Comparison of ENCODE assay signal across 14 cellular contexts in the genomic region with DNA sequence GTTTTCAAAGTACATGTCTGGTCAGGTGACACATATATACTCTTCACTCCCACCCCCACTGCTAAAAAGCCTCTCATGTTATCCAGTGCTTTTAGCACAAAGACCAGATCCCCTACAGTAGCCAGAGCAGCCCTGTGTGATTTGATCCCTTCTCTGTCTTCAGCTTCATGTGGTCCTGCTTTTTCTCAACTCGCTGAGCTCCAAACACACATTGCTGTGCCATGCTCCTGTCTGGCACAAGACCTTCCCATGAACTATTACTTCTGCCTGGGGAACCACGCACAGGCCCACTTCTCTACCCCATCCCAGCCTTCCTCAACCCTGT.
DNase-seq lines count a peak whose midpoint lies in the region; ATAC-seq, FAIRE-seq and TF ChIP-seq lines count a peak whose summit lies in the region.
"Had no signal": no experiment of that assay in that cellular context is flagged by ENCODE, and none has a peak within 500 bp of the region (broad histone marks: within the 10 kb centered on the region; RNA-seq: fewer than 3 reads in every experiment).

No MANE protein-coding gene starts in this region.

- intact Hi-C loops in testis (cut with DNase I; ENCODE audit: low total_unique reads): no loop called here

- H3K4me3 ChIP-seq in BLaER1 treated with 17β-estradiol and CSF1 and Interleukin-3, amounts not matched to agents 10 nM and 100 nM: no peak overlapping the region
- no peak overlapping the region for H3K4me3 ChIP-seq in GM23338
- H3K4me3 ChIP-seq in endodermal cell (ENCODE audit: low read length): no peak overlapping the region
- H3K4me3 ChIP-seq in neural progenitor cell: no peak overlapping the region
- H3K4me3 ChIP-seq in testis: no peak overlapping the region
- H3K4me3 ChIP-seq: HAP-1 had no signal

- DNase-seq in GM23338 (ENCODE audit: low spot score): no peak
- no peak for DNase-seq in endodermal cell
- DNase-seq in neural progenitor cell (ENCODE audit: low spot score): no peak
- no peak for DNase-seq in testis
- DNase-seq in activated naive CD4-positive, alpha-beta T cell treated with anti-CD3 and anti-CD28 coated beads, Interleukin-2, amount 10 ng/mL, durations not matched to agents 7 days and 5 days: no peak
- DNase-seq in H54 (ENCODE audit: insufficient read length, low spot score): no peak
- DNase-seq: EL; NCI-H1417 treated with DMSO at 0.1 percent for 48 hours; NCI-H2029 treated with DMSO at 0.1 percent for 48 hours; NCI-H345; NK-92 treated with Interleukin-12 subunit alpha and Interleukin-12 subunit beta, amount 100 ng/mL, for 24 hours had no signal

- H3K9me3 Mint-ChIP-seq in GM23338: no peaks in the 10 kb centered on the region; the same call in 1 of the 3 replicates
- peaks cover 9% of the 10 kb centered on the region for H3K9me3 Mint-ChIP-seq in endodermal cell
- peaks cover 3% of the 10 kb centered on the region for H3K9me3 Mint-ChIP-seq in neural progenitor cell
- H3K9me3 Mint-ChIP-seq in activated naive CD4-positive, alpha-beta T cell treated with anti-CD3 and anti-CD28 coated beads, Interleukin-2, amount 10 ng/mL, durations not matched to agents 7 days and 5 days: peaks cover 2% of the 10 kb centered on the region

- H3F3A ChIP-seq in GM23338 (replicated peaks; ENCODE audit: low read depth) (no peaks in the 10 kb centered on the region), neural progenitor cell (ENCODE audit: low read depth) (peaks cover 22% of the 10 kb centered on the region)

- H3K4me3 Mint-ChIP-seq in GM23338 (no peak overlapping the region), endodermal cell (no peak overlapping the region), neural progenitor cell (no peak overlapping the region)
- no peak overlapping the region for H3K4me3 Mint-ChIP-seq in activated naive CD4-positive, alpha-beta T cell treated with anti-CD3 and anti-CD28 coated beads, Interleukin-2, amount 10 ng/mL, durations not matched to agents 7 days and 5 days

- H3K27ac Mint-ChIP-seq in GM23338 (no peak overlapping the region), endodermal cell (no peak overlapping the region), neural progenitor cell (peak overlapping the region; percentile 85)
- no peak overlapping the region for H3K27ac Mint-ChIP-seq in activated naive CD4-positive, alpha-beta T cell treated with anti-CD3 and anti-CD28 coated beads, Interleukin-2, amount 10 ng/mL, durations not matched to agents 7 days and 5 days

- H3K27me3 Mint-ChIP-seq in GM23338 (ENCODE audit: insufficient read depth, low read depth, poor library complexity) (peaks cover 2% of the 10 kb centered on the region), endodermal cell (ENCODE audit: insufficient read depth) (peaks cover 79% of the 10 kb centered on the region), neural progenitor cell (ENCODE audit: insufficient read depth, low read depth) (peaks cover 6% of the 10 kb centered on the region)
- H3K27me3 Mint-ChIP-seq in activated naive CD4-positive, alpha-beta T cell treated with anti-CD3 and anti-CD28 coated beads, Interleukin-2, amount 10 ng/mL, durations not matched to agents 7 days and 5 days: peaks cover 4% of the 10 kb centered on the region

- peaks cover 21% of the 10 kb centered on the region for H3K4me1 Mint-ChIP-seq in GM23338
- H3K4me1 Mint-ChIP-seq in endodermal cell: peaks cover 39% of the 10 kb centered on the region
- H3K4me1 Mint-ChIP-seq in neural progenitor cell: peaks cover 35% of the 10 kb centered on the region
- H3K4me1 Mint-ChIP-seq in activated naive CD4-positive, alpha-beta T cell treated with anti-CD3 and anti-CD28 coated beads, Interleukin-2, amount 10 ng/mL, durations not matched to agents 7 days and 5 days: peaks cover 3% of the 10 kb centered on the region

- no peaks in the 10 kb centered on the region for H3K9me2 ChIP-seq in GM23338 (ENCODE audit: insufficient read depth)

- peak overlapping the region; percentile 51 to 90 (median 81) for H3K4me2 ChIP-seq in BLaER1 treated with 17β-estradiol and CSF1 and Interleukin-3, amounts not matched to agents 10 nM and 100 nM
- no peak overlapping the region for H3K4me2 ChIP-seq in GM23338
- peak overlapping the region; percentile 21 for H3K4me2 ChIP-seq in neural progenitor cell

- WGBS in endodermal cell (ENCODE audit: insufficient coverage in 1 of 2, insufficient read length in 1 of 2), 2 experiments: 95 to 98% methylated on average over 2 of the region's 2 CpGs
- WGBS in testis, 2 donors: 39 to 64% methylated on average over 2 of the region's 2 CpGs

- H3K36me3 Mint-ChIP-seq in GM23338 (ENCODE audit: low read depth) (no peaks in the 10 kb centered on the region), endodermal cell (ENCODE audit: low read depth) (no peaks in the 10 kb centered on the region), neural progenitor cell (no peaks in the 10 kb centered on the region)
- no peaks in the 10 kb centered on the region for H3K36me3 Mint-ChIP-seq in activated naive CD4-positive, alpha-beta T cell treated with anti-CD3 and anti-CD28 coated beads, Interleukin-2, amount 10 ng/mL, durations not matched to agents 7 days and 5 days

- peaks cover 5 to 19% (median 16%) of the 10 kb centered on the region in 11 experiments; a peak in 20 of 22 replicates for H3K9me3 ChIP-seq in BLaER1 treated with 17β-estradiol and CSF1 and Interleukin-3, amounts not matched to agents 10 nM and 100 nM (replicated peaks in 1 of 11)
- peaks cover 9% of the 10 kb centered on the region for H3K9me3 ChIP-seq in endodermal cell (ENCODE audit: control insufficient read depth, low read length)
- H3K9me3 ChIP-seq in neural progenitor cell (ENCODE audit: low read depth): no peaks in the 10 kb centered on the region
- no peaks in the 10 kb centered on the region for H3K9me3 ChIP-seq in testis
- H3K9me3 ChIP-seq: HAP-1 had no signal

- no peak overlapping the region for H3K9ac ChIP-seq in BLaER1 treated with 17β-estradiol and CSF1 and Interleukin-3, amounts not matched to agents 10 nM and 100 nM
- no peak overlapping the region for H3K9ac ChIP-seq in endodermal cell (ENCODE audit: extremely low read depth, low read length, poor library complexity, severe bottlenecking)
- no peak overlapping the region for H3K9ac ChIP-seq in neural progenitor cell

- no peaks in the 10 kb centered on the region for H3K36me3 ChIP-seq in BLaER1 treated with 17β-estradiol and CSF1 and Interleukin-3, amounts not matched to agents 10 nM and 100 nM
- H3K36me3 ChIP-seq in GM23338 (ENCODE audit: insufficient read depth) (no peaks in the 10 kb centered on the region), endodermal cell (ENCODE audit: control insufficient read depth, insufficient read depth, low read length) (no peaks in the 10 kb centered on the region), neural progenitor cell (no peaks in the 10 kb centered on the region), testis (ENCODE audit: low read depth, missing control alignments) (no peaks in the 10 kb centered on the region)
- H3K36me3 ChIP-seq: HAP-1 had no signal

- no peak for ATAC-seq in GM23338

- no peak for FAIRE-seq in H54 (lab: Jason Lieb, UNC)

- no peak overlapping the region for H3K27ac ChIP-seq in BLaER1 treated with 17β-estradiol and CSF1 and Interleukin-3, amounts not matched to agents 10 nM and 100 nM
- H3K27ac ChIP-seq in GM23338 (ENCODE audit: low read depth) (no peak overlapping the region), endodermal cell (ENCODE audit: low read depth, low read length) (peak overlapping the region; percentile 86), neural progenitor cell (no peak overlapping the region), testis (no peak overlapping the region)
- H3K27ac ChIP-seq: RWPE1 had no signal

- no peaks in the 10 kb centered on the region for H3K79me2 ChIP-seq in GM23338 (replicated peaks; ENCODE audit: insufficient read depth)
- H3K79me2 ChIP-seq in neural progenitor cell (ENCODE audit: low read depth): no peaks in the 10 kb centered on the region

- H4K20me1 ChIP-seq in BLaER1 treated with 17β-estradiol and CSF1 and Interleukin-3, amounts not matched to agents 10 nM and 100 nM: peaks cover 0 to 14% (median 0%) of the 10 kb centered on the region in 11 experiments; a peak in 2 of 22 replicates
- no peaks in the 10 kb centered on the region for H4K20me1 ChIP-seq in GM23338 (replicated peaks; ENCODE audit: insufficient read depth)
- H4K20me1 ChIP-seq in neural progenitor cell (ENCODE audit: low read depth): no peaks in the 10 kb centered on the region

- peak overlapping the region; percentile 14; the same call in 1 of the 2 replicates for H2AFZ ChIP-seq in GM23338
- H2AFZ ChIP-seq in neural progenitor cell (replicated peaks): peak overlapping the region; percentile 71

- peaks cover 0 to 14% (median 0%) of the 10 kb centered on the region in 11 experiments; a peak in 3 of 22 replicates for H3K27me3 ChIP-seq in BLaER1 treated with 17β-estradiol and CSF1 and Interleukin-3, amounts not matched to agents 10 nM and 100 nM
- H3K27me3 ChIP-seq in GM23338 (ENCODE audit: insufficient read depth): no peaks in the 10 kb centered on the region
- peaks cover 42% of the 10 kb centered on the region for H3K27me3 ChIP-seq in endodermal cell (ENCODE audit: control insufficient read depth, insufficient read depth, low read length, poor library complexity, severe bottlenecking)
- H3K27me3 ChIP-seq in neural progenitor cell: no peaks in the 10 kb centered on the region
- H3K27me3 ChIP-seq in testis: no peaks in the 10 kb centered on the region

- TF ChIP-seq POLR2A in testis (IDR thresholded peaks at IDR 0.05) (no peak), H54 (IDR thresholded peaks at IDR 0.05; ENCODE audit: low read depth, low read length) (no peak)

- TF ChIP-seq CTCF in GM23338 (conservative IDR thresholded peaks at IDR 0.05; ENCODE audit: low read depth in 2 of 2): no peak
- TF ChIP-seq CTCF in endodermal cell (conservative IDR thresholded peaks at IDR 0.05): no peak
- no peak for TF ChIP-seq CTCF in neural progenitor cell (IDR thresholded peaks at IDR 0.05)
- TF ChIP-seq CTCF in testis (IDR thresholded peaks at IDR 0.05): no peak

- CTCF ChIA-PET in activated naive CD4-positive, alpha-beta T cell treated with anti-CD3 and anti-CD28 coated beads, Interleukin-2, amount 10 ng/mL, durations not matched to agents 7 days and 5 days (lab: Charles Lee): no interaction called here

- H3K4me1 ChIP-seq in BLaER1 treated with 17β-estradiol and CSF1 and Interleukin-3, amounts not matched to agents 10 nM and 100 nM: peaks cover 33 to 85% (median 73%) of the 10 kb centered on the region in 10 experiments
- H3K4me1 ChIP-seq in GM23338 (ENCODE audit: insufficient read depth) (peaks cover 9% of the 10 kb centered on the region; the same call in 1 of the 2 replicates), endodermal cell (ENCODE audit: control insufficient read depth, insufficient read depth, low read length) (peaks cover 15% of the 10 kb centered on the region), neural progenitor cell (peaks cover 33% of the 10 kb centered on the region), testis (no peaks in the 10 kb centered on the region)
- H3K4me1 ChIP-seq: HAP-1 had no signal

TF ChIP-seq in GM23338, 12 proteins besides CTCF, POLR2A, EP300 and RAD21 (continues in another document):
- TF ChIP-seq EZH2 (IDR thresholded peaks at IDR 0.05; ENCODE audit: low read depth, unreplicated experiment): no peak
- no peak for TF ChIP-seq NANOG (IDR thresholded peaks at IDR 0.05; ENCODE audit: borderline replicate concordance)
- no peak for TF ChIP-seq ZNF114 (CRISPR knock-in tag; IDR thresholded peaks at IDR 0.05)
- no peak for TF ChIP-seq EZH2phosphoT487 (IDR thresholded peaks at IDR 0.05; ENCODE audit: unreplicated experiment)
